ENCODE assay signal across 37 cellular contexts in genomic region chr11:97993565-97993964, GRCh38.
"Had no signal": no experiment of that assay in that cellular context is flagged by ENCODE, and none has a peak within 500 bp of the region (broad histone marks: within the 10 kb centered on the region; RNA-seq: fewer than 3 reads in every experiment).

No MANE protein-coding gene starts in this region.

- FAIRE-seq: bronchial epithelial cell, TTC549 had no signal

- H3K4me1 ChIP-seq: ascending aorta had no signal

- DNase-seq: activated B cell treated with CpG ODN at 0.5 μM for 24 hours; activated CD4-positive, alpha-beta memory T cell treated with anti-CD3 and anti-CD28 coated beads for 36 hours; activated CD4-positive, alpha-beta T cell treated with anti-CD3 and anti-CD28 coated beads for 4 hours; activated CD4-positive, alpha-beta T cell treated with anti-CD3 and anti-CD28 coated beads, Interleukin-2, amount 10 ng/mL, durations not matched to agents 24 days and 14 days; activated CD4-positive, alpha-beta T cell treated with anti-CD3 and anti-CD28 coated beads, Interleukin-2, amount 50 U/mL, for 1 hour; activated CD4-positive, alpha-beta T cell treated with anti-CD3 and anti-CD28 coated beads, Interleukin-2, amount 50 U/mL, for 4 hours; activated CD4-positive, CD25-positive, alpha-beta regulatory T cell treated with anti-CD3 and anti-CD28 coated beads, Interleukin-2, amount 50 U/mL, for 72 hours; activated CD8-positive, alpha-beta memory T cell treated with anti-CD3 and anti-CD28 coated beads, Interleukin-2, amount 50 U/mL, for 4 hours; activated CD8-positive, alpha-beta T cell treated with anti-CD3 and anti-CD28 coated beads for 36 hours; activated effector memory CD4-positive, alpha-beta T cell treated with anti-CD3 and anti-CD28 coated beads, Interleukin-2, amount 50 U/mL, for 16 hours; activated gamma-delta T cell treated with Interleukin-2 at 50 U/mL for 16 hours; activated naive CD4-positive, alpha-beta T cell; activated naive CD4-positive, alpha-beta T cell treated with anti-CD3 and anti-CD28 coated beads, Interleukin-2, amount 10 ng/mL, durations not matched to agents 7 days and 5 days; activated naive CD8-positive, alpha-beta T cell treated with anti-CD3 and anti-CD28 coated beads, Interleukin-2, amount 10 ng/mL, durations not matched to agents 7 days and 5 days; activated naive CD8-positive, alpha-beta T cell treated with anti-CD3 and anti-CD28 coated beads, Interleukin-2, amount 50 U/mL, for 24 hours; activated T-cell treated with anti-CD3 and anti-CD28 coated beads for 4 hours; activated T-cell treated with anti-CD3 and anti-CD28 coated beads, Interleukin-2, amount 50 U/mL, for 1 hour; activated T-cell treated with anti-CD3 and anti-CD28 coated beads, Interleukin-2, amount 50 U/mL, for 4 hours; activated T-cell treated with anti-CD3 and anti-CD28 coated beads, Interleukin-2, amount 50 U/mL, for 72 hours; amygdala; anterior cingulate cortex; caudate nucleus; cerebellar nuclear complex; T-helper 2 cell; T-helper 9 cell had no signal

- H3K27me3 ChIP-seq: ascending aorta, cardiac muscle cell had no signal

- H3K4me1 Mint-ChIP-seq: activated B cell treated with CpG ODN at 0.5 μM for 24 hours; activated CD4-positive, alpha-beta T cell treated with anti-CD3 and anti-CD28 coated beads, Interleukin-2, amount 10 ng/mL, durations not matched to agents 24 days and 14 days; activated naive CD4-positive, alpha-beta T cell treated with anti-CD3 and anti-CD28 coated beads, Interleukin-2, amount 10 ng/mL, durations not matched to agents 7 days and 5 days; activated naive CD4-positive, alpha-beta T cell treated with anti-CD3 and anti-CD28 coated beads, Interleukin-2, amount 50 U/mL, for 24 hours; activated naive CD8-positive, alpha-beta T cell treated with anti-CD3 and anti-CD28 coated beads, Interleukin-2, amount 10 ng/mL, durations not matched to agents 7 days and 5 days; activated naive CD8-positive, alpha-beta T cell treated with anti-CD3 and anti-CD28 coated beads, Interleukin-2, amount 50 U/mL, for 24 hours; activated T-helper 17 cell treated with anti-CD3 and anti-CD28 coated beads, Interleukin-2, amount 50 U/mL, for 72 hours; brain; central memory CD8-positive, alpha-beta T cell had no signal

- H3K9me3 Mint-ChIP-seq: activated T-helper 1 cell treated with anti-CD3 and anti-CD28 coated beads, Interleukin-12 subunit alpha, Interleukin-12 subunit beta, Interleukin-2, Interleukin-4 antibody, amounts not matched to agents 30 ng/mL and 10 ng/mL and 1 ng/mL, durations not matched to agents 14 hours and 24 hours and 36 hours; central memory CD8-positive, alpha-beta T cell had no signal

- ATAC-seq: activated CD8-positive, alpha-beta T cell treated with anti-CD3 and anti-CD28 coated beads for 36 hours; activated naive CD8-positive, alpha-beta T cell treated with anti-CD3 and anti-CD28 coated beads, Interleukin-2, amount 50 U/mL, for 24 hours; activated T-cell treated with anti-CD3 and anti-CD28 coated beads, Interleukin-2, amount 50 U/mL, for 4 hours; activated T-cell treated with anti-CD3 and anti-CD28 coated beads, Interleukin-2, amount 50 U/mL, for 72 hours; activated T-helper 17 cell treated with anti-CD3 and anti-CD28 coated beads, Interleukin-2, amount 50 U/mL, for 72 hours had no signal

- H3K4me3 ChIP-seq: ascending aorta, cardiac muscle cell had no signal

- H3K9me3 ChIP-seq: ascending aorta had no signal

- H3K4me3 Mint-ChIP-seq: activated B cell treated with CpG ODN at 0.5 μM for 24 hours; activated CD4-positive, alpha-beta memory T cell treated with anti-CD3 and anti-CD28 coated beads for 36 hours; activated CD4-positive, alpha-beta T cell treated with anti-CD3 and anti-CD28 coated beads, Interleukin-2, amount 10 ng/mL, durations not matched to agents 24 days and 14 days; activated CD8-positive, alpha-beta T cell treated with anti-CD3 and anti-CD28 coated beads for 36 hours; activated naive CD4-positive, alpha-beta T cell treated with anti-CD3 and anti-CD28 coated beads, Interleukin-2, amount 10 ng/mL, durations not matched to agents 7 days and 5 days; activated naive CD4-positive, alpha-beta T cell treated with anti-CD3 and anti-CD28 coated beads, Interleukin-2, amount 50 U/mL, for 24 hours; activated naive CD8-positive, alpha-beta T cell; activated naive CD8-positive, alpha-beta T cell treated with anti-CD3 and anti-CD28 coated beads, Interleukin-2, amount 10 ng/mL, durations not matched to agents 7 days and 5 days; activated naive CD8-positive, alpha-beta T cell treated with anti-CD3 and anti-CD28 coated beads, Interleukin-2, amount 50 U/mL, for 24 hours; activated T-cell treated with anti-CD3 and anti-CD28 coated beads, Interleukin-2, amount 50 U/mL, for 4 hours; activated T-cell treated with anti-CD3 and anti-CD28 coated beads, Interleukin-2, amount 50 U/mL, for 72 hours; activated T-helper 1 cell treated with anti-CD3 and anti-CD28 coated beads, Interleukin-12 subunit alpha, Interleukin-12 subunit beta, Interleukin-2, Interleukin-4 antibody, amounts not matched to agents 30 ng/mL and 10 ng/mL and 1 ng/mL, durations not matched to agents 14 hours and 24 hours and 36 hours; activated T-helper 17 cell treated with anti-CD3 and anti-CD28 coated beads, Interleukin-2, amount 50 U/mL, for 72 hours; brain; central memory CD8-positive, alpha-beta T cell; T-helper 2 cell treated with Interferon-gamma antibody and Interleukin-4, amounts not matched to agents 5 μg/mL and 100 μg/mL, for 36 hours had no signal

- H3K27ac Mint-ChIP-seq: activated B cell treated with CpG ODN at 0.5 μM for 24 hours; activated CD4-positive, alpha-beta memory T cell treated with anti-CD3 and anti-CD28 coated beads for 36 hours; activated CD4-positive, alpha-beta T cell treated with anti-CD3 and anti-CD28 coated beads, Interleukin-2, amount 10 ng/mL, durations not matched to agents 24 days and 14 days; activated CD8-positive, alpha-beta T cell treated with anti-CD3 and anti-CD28 coated beads for 36 hours; activated naive CD4-positive, alpha-beta T cell treated with anti-CD3 and anti-CD28 coated beads, Interleukin-2, amount 10 ng/mL, durations not matched to agents 7 days and 5 days; activated naive CD4-positive, alpha-beta T cell treated with anti-CD3 and anti-CD28 coated beads, Interleukin-2, amount 50 U/mL, for 24 hours; activated naive CD8-positive, alpha-beta T cell; activated naive CD8-positive, alpha-beta T cell treated with anti-CD3 and anti-CD28 coated beads, Interleukin-2, amount 10 ng/mL, durations not matched to agents 7 days and 5 days; activated naive CD8-positive, alpha-beta T cell treated with anti-CD3 and anti-CD28 coated beads, Interleukin-2, amount 50 U/mL, for 24 hours; activated T-cell treated with anti-CD3 and anti-CD28 coated beads, Interleukin-2, amount 50 U/mL, for 72 hours; activated T-helper 1 cell treated with anti-CD3 and anti-CD28 coated beads, Interleukin-12 subunit alpha, Interleukin-12 subunit beta, Interleukin-2, Interleukin-4 antibody, amounts not matched to agents 30 ng/mL and 10 ng/mL and 1 ng/mL, durations not matched to agents 14 hours and 24 hours and 36 hours; activated T-helper 17 cell treated with anti-CD3 and anti-CD28 coated beads, Interleukin-2, amount 50 U/mL, for 72 hours; brain; T-helper 2 cell treated with Interferon-gamma antibody and Interleukin-4, amounts not matched to agents 5 μg/mL and 100 μg/mL, for 36 hours had no signal

- H3K36me3 Mint-ChIP-seq: activated CD4-positive, alpha-beta memory T cell treated with anti-CD3 and anti-CD28 coated beads for 36 hours; activated naive CD4-positive, alpha-beta T cell treated with anti-CD3 and anti-CD28 coated beads, Interleukin-2, amount 10 ng/mL, durations not matched to agents 7 days and 5 days; activated naive CD4-positive, alpha-beta T cell treated with anti-CD3 and anti-CD28 coated beads, Interleukin-2, amount 50 U/mL, for 24 hours; activated naive CD8-positive, alpha-beta T cell; activated naive CD8-positive, alpha-beta T cell treated with anti-CD3 and anti-CD28 coated beads, Interleukin-2, amount 10 ng/mL, durations not matched to agents 7 days and 5 days; brain had no signal

- H3K27ac ChIP-seq: ascending aorta, cardiac muscle cell, VCaP had no signal

- H3K27me3 Mint-ChIP-seq: activated B cell treated with CpG ODN at 0.5 μM for 24 hours; activated CD4-positive, alpha-beta memory T cell treated with anti-CD3 and anti-CD28 coated beads for 36 hours; activated CD4-positive, alpha-beta T cell treated with anti-CD3 and anti-CD28 coated beads, Interleukin-2, amount 10 ng/mL, durations not matched to agents 24 days and 14 days; activated CD8-positive, alpha-beta T cell treated with anti-CD3 and anti-CD28 coated beads for 36 hours; activated naive CD4-positive, alpha-beta T cell treated with anti-CD3 and anti-CD28 coated beads, Interleukin-2, amount 10 ng/mL, durations not matched to agents 7 days and 5 days; activated naive CD4-positive, alpha-beta T cell treated with anti-CD3 and anti-CD28 coated beads, Interleukin-2, amount 50 U/mL, for 24 hours; activated naive CD8-positive, alpha-beta T cell; activated naive CD8-positive, alpha-beta T cell treated with anti-CD3 and anti-CD28 coated beads, Interleukin-2, amount 10 ng/mL, durations not matched to agents 7 days and 5 days; activated naive CD8-positive, alpha-beta T cell treated with anti-CD3 and anti-CD28 coated beads, Interleukin-2, amount 50 U/mL, for 24 hours; activated T-helper 17 cell treated with anti-CD3 and anti-CD28 coated beads, Interleukin-2, amount 50 U/mL, for 72 hours; brain; central memory CD8-positive, alpha-beta T cell had no signal

- H3K36me3 ChIP-seq: ascending aorta, cardiac muscle cell had no signal
